In genomic region chr1:57411262-57411661, GRCh38 we compare ENCODE assay signal across 14 cellular contexts. TPM values are rescaled to one million over a fixed set of nuclear protein-coding genes. Genes with fewer than 3 reads are reported as not detected.
A peak's percentile ranks its signal among the peaks of the same experiment; 100 is the strongest.
DNase-seq lines count a peak whose midpoint lies in the region; FAIRE-seq and TF ChIP-seq lines count a peak whose summit lies in the region.
"Had no signal": no experiment of that assay in that cellular context is flagged by ENCODE, and none has a peak within 500 bp of the region (broad histone marks: within the 10 kb centered on the region; RNA-seq: fewer than 3 reads in every experiment).

No MANE protein-coding gene starts in this region.

- no peak overlapping the region for H3K9ac ChIP-seq in fibroblast of lung (ENCODE audit: insufficient read depth, low read length)

- no peaks in the 10 kb centered on the region for H3K27me3 ChIP-seq in fibroblast of lung (ENCODE audit: control insufficient read depth, insufficient read depth, low read length)
- H3K27me3 ChIP-seq: transverse colon had no signal

- H4K20me1 ChIP-seq in fibroblast of lung (ENCODE audit: control insufficient read depth, extremely low read depth, insufficient read depth, low read length): no peaks in the 10 kb centered on the region

- FAIRE-seq in GM12891 (lab: Jason Lieb, UNC): no peak

- CTCF ChIA-PET in HEK293 (lab: Yijun Ruan, JAX): interaction anchor here (1.7 kb wide), 1 partner anchor 14 kb away, joined by 4 read pairs; no protein-coding TSS in a partner anchor

- no peak overlapping the region for H3K4me2 ChIP-seq in fibroblast of lung (ENCODE audit: extremely low read depth, insufficient read depth, low read length)

- no peak for TF ChIP-seq POLR2A in GM12891 (IDR thresholded peaks at IDR 0.05; ENCODE audit: low read depth, low read length)

- H3K4me1 ChIP-seq in HEK293 (ENCODE audit: control insufficient read depth, insufficient read depth, low read length) (peaks cover 13% of the 10 kb centered on the region), fibroblast of lung (ENCODE audit: control insufficient read depth, extremely low read depth, insufficient read depth, low read length) (no peaks in the 10 kb centered on the region)
- H3K4me1 ChIP-seq: Caco-2, transverse colon had no signal

- no peaks in the 10 kb centered on the region for H3K79me2 ChIP-seq in fibroblast of lung (ENCODE audit: control insufficient read depth, insufficient read depth, low read length)

- DNase-seq in RPMI8226 (peak; percentile 49), fibroblast of lung (ENCODE audit: low read depth in 2 of 2) (peak; percentile 46 to 77), retinal pigment epithelial cell (ENCODE audit: low read depth) (peak; percentile 87), NCI-H2081 treated with DMSO at 0.1 percent for 48 hours (lab: John Stamatoyannopoulos, UW) (no peak), NCI-H526 treated with DMSO at 0.1 percent for 48 hours (lab: John Stamatoyannopoulos, UW) (no peak), GM12891 (ENCODE audit: insufficient read length, low spot score) (no peak)
- DNase-seq: activated CD4-positive, alpha-beta T cell treated with anti-CD3 and anti-CD28 coated beads for 1 hour; activated T-cell treated with anti-CD3 and anti-CD28 coated beads, Interleukin-2, amount 50 U/mL, for 24 hours; Caco-2; NCI-H510A treated with DMSO at 0.1 percent for 48 hours; transverse colon had no signal

- no peak overlapping the region for H3K27ac ChIP-seq in HEK293 (ENCODE audit: extremely low read depth, low read depth, low read length)
- no peak overlapping the region for H3K27ac ChIP-seq in fibroblast of lung (ENCODE audit: insufficient read depth, low read length)
- H3K27ac ChIP-seq: transverse colon had no signal

- no peak overlapping the region for H3K4me3 ChIP-seq in HEK293 (ENCODE audit: low read depth, low read length)
- no peak overlapping the region for H3K4me3 ChIP-seq in fibroblast of lung (replicated peaks in 1 of 4; ENCODE audit: control extremely low read depth in 1 of 4, insufficient read depth in 1 of 4, low read depth in 3 of 4, low read length in 4 of 4)
- H3K4me3 ChIP-seq in retinal pigment epithelial cell (ENCODE audit: low read length): no peak overlapping the region
- H3K4me3 ChIP-seq: transverse colon had no signal

- TF ChIP-seq CTCF in HEK293 (tag by site-specific recombination; IDR thresholded peaks at IDR 0.05) (no peak), fibroblast of lung (conservative IDR thresholded peaks at IDR 0.05 in 1 of 2, IDR thresholded peaks at IDR 0.05 in 1 of 2; ENCODE audit: low read depth in 1 of 2, low read length in 2 of 2) (no peak), retinal pigment epithelial cell (conservative IDR thresholded peaks at IDR 0.05; ENCODE audit: low read depth, low read length) (no peak)

- no peak overlapping the region for H2AFZ ChIP-seq in fibroblast of lung (ENCODE audit: low read length)

- POLR2A ChIA-PET in HEK293 (lab: Yijun Ruan, JAX): no interaction called here

- H3K36me3 ChIP-seq in HEK293 (ENCODE audit: control insufficient read depth in 2 of 2, insufficient read depth in 1 of 2, low read length in 2 of 2): no peaks in the 10 kb centered on the region
- H3K36me3 ChIP-seq in fibroblast of lung (ENCODE audit: control insufficient read depth, insufficient read depth, low read length): no peaks in the 10 kb centered on the region
- H3K36me3 ChIP-seq: transverse colon had no signal

- no peaks in the 10 kb centered on the region for H3K9me3 ChIP-seq in HEK293 (ENCODE audit: control insufficient read depth, insufficient read depth, low read depth, low read length)
- H3K9me3 ChIP-seq in fibroblast of lung (ENCODE audit: control insufficient read depth, insufficient read depth, low read depth, low read length): no peaks in the 10 kb centered on the region
- H3K9me3 ChIP-seq: Caco-2, transverse colon had no signal

TF ChIP-seq in HEK293, 187 proteins besides CTCF, POLR2A, EP300 and RAD21:
- TF ChIP-seq SP7 (tag by site-specific recombination; IDR thresholded peaks at IDR 0.05) (0 out of 2 replicates have a peak, but pooled peaks have one; percentile 26), SCRT1 (tag by site-specific recombination; IDR thresholded peaks at IDR 0.05; ENCODE audit: borderline replicate concordance) (no peak), ZNF423 (tag by site-specific recombination; IDR thresholded peaks at IDR 0.05) (no peak), GLIS1 (tag by site-specific recombination; IDR thresholded peaks at IDR 0.05) (peak; percentile 23; the same call in 1 of the 2 replicates), ZNF660 (tag by site-specific recombination; IDR thresholded peaks at IDR 0.05) (0 out of 2 replicates have a peak, but pooled peaks have one; percentile 25), FEZF1 (tag by site-specific recombination; IDR thresholded peaks at IDR 0.05) (peak; percentile 59), SCRT2 (tag by site-specific recombination; IDR thresholded peaks at IDR 0.05) (peak; percentile 84), ZNF366 (tag by site-specific recombination; conservative IDR thresholded peaks at IDR 0.05) (0 out of 2 replicates have a peak, but pooled peaks have one; percentile 29), ZNF335 (tag by site-specific recombination; conservative IDR thresholded peaks at IDR 0.05) (peak; percentile 58; the same call in 1 of the 2 replicates), ZBTB20 (tag by site-specific recombination; IDR thresholded peaks at IDR 0.05) (0 out of 2 replicates have a peak, but pooled peaks have one; percentile 35), ZBTB1 (tag by site-specific recombination; IDR thresholded peaks at IDR 0.05) (no peak)

TF ChIP-seq in GM12891, 5 proteins besides CTCF, POLR2A, EP300 and RAD21:
- TF ChIP-seq POLR2AphosphoS5 (IDR thresholded peaks at IDR 0.05; ENCODE audit: low read depth, low read length) (no peak), TAF1 (IDR thresholded peaks at IDR 0.05; ENCODE audit: low read depth, low read length) (no peak), PAX5 (IDR thresholded peaks at IDR 0.05; ENCODE audit: insufficient read depth, low read length, severe bottlenecking) (no peak), POU2F2 (IDR thresholded peaks at IDR 0.05; ENCODE audit: low read depth, low read length) (no peak), SPI1 (IDR thresholded peaks at IDR 0.05; ENCODE audit: low read depth, low read length) (no peak)

RNA-seq across cellular contexts. Expression of gene DAB1, which starts 12.6 kb away (rescaled TPM):
- 0.17 and 0.26 TPM in 2 replicates for total RNA-seq in fibroblast of lung
- 1.0 and 2.0 TPM in 2 replicates for polyA plus RNA-seq in fibroblast of lung
- 0.97 and 2.3 TPM in 2 replicates for polyA plus RNA-seq in fibroblast of lung (2012)
- polyA minus RNA-seq in fibroblast of lung (ENCODE audit: low replicate concordance): 2.2 TPM in 1 of 2 replicates, not detected in the other
- polyA plus RNA-seq in GM12891 (2012; ENCODE audit: low read depth, missing spikeins): 0.04 TPM
- total RNA-seq: osteoblast, SK-MEL-5 had no signal

Comparison
In these comparisons a context has a peak if more than half of its experiments do, and no peak if none do; other contexts are left out.
1. DNase-seq: peak in RPMI8226 (single experiment), fibroblast of lung (2 of 2) and retinal pigment epithelial cell (single experiment); none in NCI-H2081 treated with DMSO at 0.1 percent for 48 hours (single experiment), NCI-H526 treated with DMSO at 0.1 percent for 48 hours (single experiment) and GM12891 (single experiment).